ENCODE assay signal across 22 cellular contexts in the genomic region with DNA sequence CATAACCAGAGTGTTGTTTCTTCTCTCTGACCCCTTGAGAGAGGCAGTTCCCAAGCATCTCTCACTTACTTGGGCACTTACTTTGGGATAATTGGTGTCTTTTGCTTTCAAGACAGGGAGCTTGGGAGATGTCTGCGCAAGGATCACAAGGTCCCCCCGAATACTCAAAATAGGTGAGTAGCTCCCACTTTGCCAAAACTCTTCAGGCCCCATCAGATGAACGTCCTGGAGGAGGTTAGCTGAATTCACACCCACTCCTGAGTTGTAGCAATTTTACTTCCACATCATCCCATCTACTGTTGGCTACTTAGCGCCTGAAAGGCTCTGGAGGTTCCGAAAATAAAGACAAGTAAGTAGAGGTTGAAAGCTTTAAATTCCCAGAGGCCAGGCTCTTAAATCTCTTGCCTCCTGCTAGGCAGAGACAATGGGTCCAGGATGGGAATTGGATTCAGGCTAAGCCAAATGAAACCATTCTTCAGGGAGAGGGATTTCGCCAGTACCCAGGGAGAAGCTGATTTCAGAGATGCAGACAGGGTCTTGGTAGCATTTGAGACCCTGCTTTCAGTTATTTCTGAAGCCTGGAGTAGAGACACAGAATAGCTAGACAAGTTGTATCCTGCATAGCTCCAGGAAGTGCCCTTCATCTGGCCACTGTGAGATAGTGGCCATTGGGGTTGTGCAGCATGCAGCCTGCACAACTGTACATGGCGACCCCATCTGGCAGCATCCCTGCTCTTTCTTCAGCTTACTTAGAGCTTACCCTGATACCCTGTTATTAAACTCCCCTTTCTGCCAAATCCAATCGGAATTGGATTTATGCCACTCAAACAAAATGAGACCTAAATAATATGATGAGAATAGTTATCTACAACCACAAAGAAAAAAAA.
DNase-seq lines count a peak whose midpoint lies in the region; ATAC-seq, FAIRE-seq and TF ChIP-seq lines count a peak whose summit lies in the region.
"Had no signal": no experiment of that assay in that cellular context is flagged by ENCODE, and none has a peak within 500 bp of the region (broad histone marks: within the 10 kb centered on the region; RNA-seq: fewer than 3 reads in every experiment).

No MANE protein-coding gene starts in this region.

- TF ChIP-seq POLR2A in IMR-90 (IDR thresholded peaks at IDR 0.05; ENCODE audit: low read depth, low read length) (no peak), K562 (conservative IDR thresholded peaks at IDR 0.05) (no peak)

- H3K9ac ChIP-seq in IMR-90 (ENCODE audit: low read depth, low read length) (no peak overlapping the region), K562 (ENCODE audit: insufficient read depth in 1 of 2, low read depth in 2 of 2, low read length in 2 of 2) (no peak overlapping the region)
- H3K9ac ChIP-seq: KMS-11 had no signal

- H3K4me3 ChIP-seq in IMR-90 (ENCODE audit: insufficient read depth, low read depth, low read length) (no peak overlapping the region), K562 (no peak overlapping the region)
- H3K4me3 ChIP-seq: mucosa of descending colon, PC-9, upper lobe of left lung had no signal

- H2AFZ ChIP-seq in IMR-90 (replicated peaks; ENCODE audit: low read length, poor library complexity) = no peak overlapping the region
- no peak overlapping the region for H2AFZ ChIP-seq in K562 (ENCODE audit: low read depth, low read length)
- H2AFZ ChIP-seq: PC-9 had no signal

- H3K23ac ChIP-seq in IMR-90 (ENCODE audit: low read depth, low read length) = no peak overlapping the region

- H3K14ac ChIP-seq in IMR-90 (replicated peaks; ENCODE audit: low read depth, low read length) = no peak overlapping the region

- peak overlapping the region; percentile 1; the same call in 1 of the 2 replicates for H2BK20ac ChIP-seq in IMR-90 (ENCODE audit: low read depth, low read length)

- H4K20me1 ChIP-seq in IMR-90 (ENCODE audit: insufficient read depth, low read length) (no peaks in the 10 kb centered on the region), K562 (replicated peaks; ENCODE audit: control insufficient read depth, insufficient read depth, low read length) (no peaks in the 10 kb centered on the region)

- peaks cover 4% of the 10 kb centered on the region for H3K4me1 ChIP-seq in IMR-90 (ENCODE audit: control insufficient read depth, insufficient read depth, low read length)
- 0 out of 5 replicates have a peak, but pooled peaks cover 0 to 3% of the 10 kb centered on the region in 2 experiments for H3K4me1 ChIP-seq in K562 (replicated peaks in 1 of 2; ENCODE audit: control insufficient read depth in 2 of 2, insufficient read depth in 2 of 2, low read length in 2 of 2)
- H3K4me1 ChIP-seq: upper lobe of left lung had no signal

- H3K4ac ChIP-seq in IMR-90 (ENCODE audit: low read depth, low read length) = peak overlapping the region; percentile 34; the same call in 1 of the 2 replicates

- H2AK5ac ChIP-seq in IMR-90 (ENCODE audit: low read depth, low read length) = no peak overlapping the region; the same call in 1 of the 2 replicates

- TF ChIP-seq RAD21 in IMR-90 (IDR thresholded peaks at IDR 0.05; ENCODE audit: low read length) (no peak), K562 (CRISPR knock-in tag; conservative IDR thresholded peaks at IDR 0.05 in 1 of 2, IDR thresholded peaks at IDR 0.05 in 1 of 2) (no peak)

- H4K5ac ChIP-seq in IMR-90 (ENCODE audit: low read depth, low read length) = peak overlapping the region; percentile 2; the same call in 1 of the 2 replicates

- H3K9me1 ChIP-seq in IMR-90 (ENCODE audit: insufficient read depth, low read length) = no peaks in the 10 kb centered on the region; the same call in 1 of the 2 replicates
- H3K9me1 ChIP-seq in K562 (ENCODE audit: control insufficient read depth, insufficient read depth, low read length) = no peaks in the 10 kb centered on the region

- BruUV-seq in IMR-90 (replicated peaks; lab: Mats Ljungman, UMichigan) (no TSS peak), K562 (replicated peaks; lab: Mats Ljungman, UMichigan) (no TSS peak)

- H2BK5ac ChIP-seq in IMR-90 (ENCODE audit: low read depth, low read length, poor library complexity, severe bottlenecking) = no peak overlapping the region

- DNase-seq in IMR-90 = no peak
- DNase-seq in K562 (ENCODE audit: extremely low read depth in 1 of 4, low spot score in 3 of 4) = peak in 1 of 4 experiments; percentile 11
- DNase-seq in inferior parietal cortex (ENCODE audit: extremely low spot score) = peak; percentile 30
- peak in 13 of 49 donors; percentile 5 to 62 (median 12) for DNase-seq in substantia nigra (lab: John Stamatoyannopoulos, UW)
- no peak for DNase-seq in EL
- DNase-seq: activated CD8-positive, alpha-beta T cell treated with anti-CD3 and anti-CD28 coated beads for 36 hours; cortex of kidney; GF-D8; kidney; MM.1S; mucosa of descending colon; NCI-H1930; NCI-H524 treated with DMSO at 0.1 percent for 48 hours; PC-9; SHP77 had no signal

- H3K9me3 ChIP-seq in IMR-90 (ENCODE audit: control insufficient read depth, insufficient read depth, low read length) (peaks cover 9% of the 10 kb centered on the region), K562 (replicated peaks; ENCODE audit: control insufficient read depth, insufficient read depth, low read depth, low read length) (no peaks in the 10 kb centered on the region)

- peak overlapping the region in 1 of 2 experiments; percentile 47; a peak in 1 of 4 replicates for H4K8ac ChIP-seq in IMR-90 (ENCODE audit: low read depth in 2 of 2, low read length in 2 of 2)

- no peak overlapping the region for H4K91ac ChIP-seq in IMR-90 (ENCODE audit: insufficient read depth, low read depth, low read length)

- FAIRE-seq in K562 (lab: Jason Lieb, UNC) = no peak
- FAIRE-seq: kidney had no signal

- ATAC-seq in IMR-90 (ENCODE audit: low read depth) (peak; percentile 19; the same call in 1 of the 2 replicates), K562 (peak; percentile 67), GM18873 (IDR thresholded peaks at IDR 0.05; ENCODE audit: low FRiP score, unreplicated experiment) (no peak), HG03025 (IDR thresholded peaks at IDR 0.05; ENCODE audit: low FRiP score, unreplicated experiment) (no peak)
- ATAC-seq: activated CD8-positive, alpha-beta T cell treated with anti-CD3 and anti-CD28 coated beads for 36 hours; mucosa of descending colon; natural killer cell treated with Interleukin-12 subunit alpha and Interleukin-12 subunit beta and Interleukin-15 and Interleukin-18, amount 100 ng/mL, for 72 hours; stimulated activated effector memory CD8-positive, alpha-beta T cell treated with anti-CD3 and anti-CD28 coated beads, Interleukin-12 subunit alpha, Interleukin-12 subunit beta, amount 100 ng/mL, for 72 hours had no signal

- no peak for TF ChIP-seq CTCF in IMR-90 (conservative IDR thresholded peaks at IDR 0.05; ENCODE audit: low read depth, low read length)
- peak in 2 of 3 experiments; percentile 12 to 22; a peak in 2 of 6 replicates for TF ChIP-seq CTCF in K562 (IDR thresholded peaks at IDR 0.05 in 2 of 3, conservative IDR thresholded peaks at IDR 0.05 in 1 of 3; ENCODE audit: insufficient read depth in 2 of 3, low read depth in 1 of 3, low read length in 3 of 3)

- intact Hi-C loops in IMR-90 (cut with micrococcal nuclease) = no loop called here
- intact Hi-C loops in K562 (cut with micrococcal nuclease) = no loop called here

- no CpG with 5 or more reads among the region's 8 CpGs for WGBS in IMR-90 (ENCODE audit: extremely low coverage in 2 of 2, insufficient read length in 1 of 2), 2 experiments
- WGBS in K562 (ENCODE audit: insufficient coverage, low coverage, missing lambda C conversion rate) = 1% methylated on average over 8 of the region's 8 CpGs

- CTCF ChIA-PET in IMR-90 (lab: Yijun Ruan, JAX) = interaction anchor here (0.6 to 1.3 kb wide), 3 partner anchors 11 to 35 kb away, joined by 3 read pairs; no protein-coding TSS in a partner anchor
- CTCF ChIA-PET in K562 (lab: Yijun Ruan, JAX; ENCODE audit: low intra/inter-chr PET ratio) = no interaction called here

- H3K79me1 ChIP-seq in IMR-90 (ENCODE audit: low read depth in 1 of 2, low read length in 2 of 2) = no peaks in the 10 kb centered on the region

- no peak overlapping the region for H3K56ac ChIP-seq in IMR-90 (ENCODE audit: extremely low read depth, insufficient read depth, low read length)

- in situ Hi-C loops in IMR-90 (cut with MboI; ENCODE audit: low sequenced_read_pairs) (no loop called here), K562 (cut with MboI) (no loop called here)

- POLR2A ChIA-PET in IMR-90 (lab: Charles Lee; ENCODE audit: unreplicated experiment) = interaction anchor here (0.6 kb wide), 2 partner anchors 37 to 83 kb away, joined by 3 read pairs; no protein-coding TSS in a partner anchor
- POLR2A ChIA-PET in K562 (lab: Yijun Ruan, JAX) = interaction anchor here (0.6 to 0.8 kb wide), 5 partner anchors 13 to 199 kb away, joined by 3 to 4 read pairs (median 3); no protein-coding TSS in a partner anchor

- H3K27me3 ChIP-seq in IMR-90 (ENCODE audit: control insufficient read depth, insufficient read depth, low read length) = peaks cover 2% of the 10 kb centered on the region; the same call in 1 of the 2 replicates
- H3K27me3 ChIP-seq in K562 (ENCODE audit: control insufficient read depth in 2 of 2, insufficient read depth in 2 of 2, low read length in 2 of 2) = peaks cover 38 to 50% of the 10 kb centered on the region in 2 experiments; a peak in 4 of 5 replicates
- H3K27me3 ChIP-seq: upper lobe of left lung had no signal

- H3K4me2 ChIP-seq in IMR-90 (ENCODE audit: low read depth, low read length) (no peak overlapping the region), K562 (ENCODE audit: insufficient read depth, low read length) (no peak overlapping the region)
- H3K4me2 ChIP-seq: KMS-11, PC-9 had no signal

- dilution Hi-C loops in IMR-90 (cut with HindIII; ENCODE audit: low sequenced_read_pairs, unreplicated experiment) = no loop called here

- no peak overlapping the region for H2AK9ac ChIP-seq in IMR-90 (replicated peaks; ENCODE audit: low read depth, low read length, poor library complexity)

- H3K18ac ChIP-seq in IMR-90 (ENCODE audit: low read depth, low read length) = peak overlapping the region; percentile 31; the same call in 1 of the 2 replicates

- peak overlapping the region; percentile 42; the same call in 1 of the 2 replicates for H2BK120ac ChIP-seq in IMR-90 (ENCODE audit: low read depth, low read length)

- H3K36me3 ChIP-seq in IMR-90 (ENCODE audit: control insufficient read depth, insufficient read depth, low read length) = no peaks in the 10 kb centered on the region
- H3K36me3 ChIP-seq in K562 (ENCODE audit: control insufficient read depth, insufficient read depth, low read length) = no peaks in the 10 kb centered on the region
- H3K36me3 ChIP-seq: upper lobe of left lung had no signal

- no peak overlapping the region for H3K27ac ChIP-seq in IMR-90 (ENCODE audit: insufficient read depth, low read length)
- no peak overlapping the region for H3K27ac ChIP-seq in K562 (ENCODE audit: extremely low read depth, low read depth, low read length)
- peak overlapping the region; percentile 99 for H3K27ac ChIP-seq in substantia nigra (ENCODE audit: low read depth, low read length, poor library complexity, severe bottlenecking)
- H3K27ac ChIP-seq: HL-60, KMS-11, PC-9, upper lobe of left lung had no signal

- no peak overlapping the region for H2BK15ac ChIP-seq in IMR-90 (ENCODE audit: low read depth, low read length)

- TF ChIP-seq EP300 in K562 (IDR thresholded peaks at IDR 0.05; ENCODE audit: low read length) = no peak

- no peaks in the 10 kb centered on the region for H3K79me2 ChIP-seq in K562 (ENCODE audit: control insufficient read depth, insufficient read depth, low read length)

Comparison
In these comparisons a context has a peak if more than half of its experiments do, and no peak if none do; other contexts are left out.
1. ATAC-seq: peak in IMR-90 (single experiment) and K562 (single experiment); none in GM18873 (single experiment) and HG03025 (single experiment).